15 cellular contexts compared by ENCODE assay signal in genomic region chr6:27275025-27275956, GRCh38. TPM values are rescaled to one million over a fixed set of nuclear protein-coding genes. Genes with fewer than 3 reads are reported as not detected.
A peak's percentile ranks its signal among the peaks of the same experiment; 100 is the strongest.
DNase-seq lines count a peak whose midpoint lies in the region; ATAC-seq and TF ChIP-seq lines count a peak whose summit lies in the region.
"Had no signal": no experiment of that assay in that cellular context is flagged by ENCODE, and none has a peak within 500 bp of the region (broad histone marks: within the 10 kb centered on the region; RNA-seq: fewer than 3 reads in every experiment).

No MANE protein-coding gene starts in this region.

- no peaks in the 10 kb centered on the region for H3K36me3 ChIP-seq in endodermal cell (ENCODE audit: control insufficient read depth, insufficient read depth, low read length)
- no peaks in the 10 kb centered on the region for H3K36me3 ChIP-seq in Caco-2 (ENCODE audit: control insufficient read depth, insufficient read depth, low read length)
- H3K36me3 ChIP-seq: colonic mucosa, ovary had no signal

- H3K9me3 Mint-ChIP-seq in endodermal cell (no peaks in the 10 kb centered on the region), type B pancreatic cell (no peaks in the 10 kb centered on the region), Caco-2 (ENCODE audit: unreplicated experiment) (no peaks in the 10 kb centered on the region)

- no peak for TF ChIP-seq RAD21 in Ishikawa (IDR thresholded peaks at IDR 0.05; ENCODE audit: low read depth)

- ATAC-seq in right cardiac atrium (no peak), left cardiac atrium (no peak)
- ATAC-seq: left ventricle myocardium superior had no signal

- H3K27me3 Mint-ChIP-seq in endodermal cell (ENCODE audit: insufficient read depth) (peaks cover 53% of the 10 kb centered on the region), type B pancreatic cell (peaks cover 65% of the 10 kb centered on the region), Caco-2 (ENCODE audit: insufficient read depth, unreplicated experiment) (no peaks in the 10 kb centered on the region)

- H3K4me3 Mint-ChIP-seq in endodermal cell: peak overlapping the region; percentile 58
- H3K4me3 Mint-ChIP-seq in type B pancreatic cell: peak overlapping the region; percentile 54
- H3K4me3 Mint-ChIP-seq in Caco-2 (ENCODE audit: unreplicated experiment): no peak overlapping the region
- H3K4me3 Mint-ChIP-seq: activated naive CD8-positive, alpha-beta T cell had no signal

- H3K27ac Mint-ChIP-seq in endodermal cell (no peak overlapping the region), type B pancreatic cell (no peak overlapping the region), Caco-2 (ENCODE audit: unreplicated experiment) (no peak overlapping the region)
- H3K27ac Mint-ChIP-seq: activated naive CD8-positive, alpha-beta T cell had no signal

- peaks cover 12% of the 10 kb centered on the region for H3K27me3 ChIP-seq in right cardiac atrium (ENCODE audit: control insufficient read depth, insufficient read depth)
- peaks cover 9% of the 10 kb centered on the region for H3K27me3 ChIP-seq in endodermal cell (ENCODE audit: control insufficient read depth, insufficient read depth, low read length, poor library complexity, severe bottlenecking)
- H3K27me3 ChIP-seq in Caco-2 (replicated peaks; ENCODE audit: control insufficient read depth, insufficient read depth, low read length): no peaks in the 10 kb centered on the region
- H3K27me3 ChIP-seq: ovary had no signal

- TF ChIP-seq EP300 in Ishikawa (IDR thresholded peaks at IDR 0.05; ENCODE audit: borderline replicate concordance): no peak

- no peaks in the 10 kb centered on the region for H3K36me3 Mint-ChIP-seq in endodermal cell (ENCODE audit: low read depth)
- no peaks in the 10 kb centered on the region for H3K36me3 Mint-ChIP-seq in type B pancreatic cell
- peaks cover 6% of the 10 kb centered on the region for H3K36me3 Mint-ChIP-seq in Caco-2 (ENCODE audit: insufficient read depth, unreplicated experiment)
- H3K36me3 Mint-ChIP-seq: activated naive CD8-positive, alpha-beta T cell had no signal

- WGBS in right cardiac atrium: 19% methylated on average over 36 of the region's 36 CpGs
- 26 to 38% methylated on average over 27 to 34 of the region's 36 CpGs for WGBS in endodermal cell (ENCODE audit: insufficient coverage in 1 of 2, insufficient read length in 1 of 2), 2 experiments

- H3K27ac ChIP-seq in right cardiac atrium (ENCODE audit: low read length) (no peak overlapping the region), endodermal cell (ENCODE audit: low read depth, low read length) (no peak overlapping the region), coronary artery (no peak overlapping the region)
- H3K27ac ChIP-seq: colonic mucosa, ovary had no signal

- TF ChIP-seq CTCF in endodermal cell (conservative IDR thresholded peaks at IDR 0.05) (no peak), type B pancreatic cell (conservative IDR thresholded peaks at IDR 0.05) (no peak), coronary artery (IDR thresholded peaks at IDR 0.05) (no peak), Caco-2 (IDR thresholded peaks at IDR 0.05; ENCODE audit: insufficient read depth in 1 of 2, low read depth in 1 of 2, low read length in 1 of 2, severe bottlenecking in 1 of 2, unreplicated experiment in 1 of 2) (no peak)

- H3K9ac ChIP-seq in endodermal cell (ENCODE audit: extremely low read depth, low read length, poor library complexity, severe bottlenecking): no peak overlapping the region

- intact Hi-C loops in right cardiac atrium (cut with DNase I) (no loop called here), left cardiac atrium (cut with DNase I) (no loop called here), Caco-2 (cut with micrococcal nuclease; ENCODE audit: unreplicated experiment) (no loop called here)

- no TSS peak for BruUV-seq in Caco-2 (replicated peaks; lab: Mats Ljungman, UMichigan)

- H3K4me1 Mint-ChIP-seq in endodermal cell (no peaks in the 10 kb centered on the region), type B pancreatic cell (ENCODE audit: unreplicated experiment) (peaks cover 8% of the 10 kb centered on the region), Caco-2 (ENCODE audit: low read depth, unreplicated experiment) (peaks cover 6% of the 10 kb centered on the region)

- DNase-seq in right cardiac atrium (no peak), left cardiac atrium (no peak), endodermal cell (peak; percentile 88), type B pancreatic cell (ENCODE audit: extremely low spot score, unreplicated experiment) (no peak), coronary artery (ENCODE audit: low spot score) (no peak), HuH-7 (ENCODE audit: low spot score) (no peak), Caco-2 (no peak)
- DNase-seq: colonic mucosa; left ventricle myocardium superior; ovary; stimulated activated CD4-positive, alpha-beta T cell treated with anti-CD3 and anti-CD28 coated beads, Interleukin-4, amount 100 ng/mL, for 24 hours had no signal

- H3K9me3 ChIP-seq in right cardiac atrium (ENCODE audit: control insufficient read depth, low read length) (peaks cover 3% of the 10 kb centered on the region), endodermal cell (ENCODE audit: control insufficient read depth, low read length) (no peaks in the 10 kb centered on the region), Caco-2 (no peaks in the 10 kb centered on the region)
- H3K9me3 ChIP-seq: colonic mucosa, ovary had no signal

- POLR2A ChIA-PET in Caco-2 (lab: Charles Lee): no interaction called here

- H3K4me3 ChIP-seq in right cardiac atrium (ENCODE audit: low read length) (peak overlapping the region; percentile 13), endodermal cell (ENCODE audit: low read length) (peak overlapping the region; percentile 71), coronary artery (no peak overlapping the region), Caco-2 (ENCODE audit: low read depth, low read length) (no peak overlapping the region)
- H3K4me3 ChIP-seq: colonic mucosa, ovary had no signal

- H3K4me1 ChIP-seq in right cardiac atrium (ENCODE audit: control insufficient read depth, insufficient read depth, low read length) (no peaks in the 10 kb centered on the region), endodermal cell (ENCODE audit: control insufficient read depth, insufficient read depth, low read length) (no peaks in the 10 kb centered on the region), Caco-2 (no peaks in the 10 kb centered on the region)
- H3K4me1 ChIP-seq: colonic mucosa had no signal

- CTCF ChIA-PET in Caco-2 (lab: Charles Lee): interaction anchor here (1.1 kb wide), 1 partner anchor 24 kb away, joined by 3 read pairs; no protein-coding TSS in a partner anchor

TF ChIP-seq in Ishikawa, 13 proteins besides CTCF, POLR2A, EP300 and RAD21:
- TF ChIP-seq TEAD4 (IDR thresholded peaks at IDR 0.05) (0 out of 2 replicates have a peak, but pooled peaks have one; percentile 29), CREB1 (IDR thresholded peaks at IDR 0.05; ENCODE audit: low read depth) (no peak), TCF12 (IDR thresholded peaks at IDR 0.05; ENCODE audit: low read depth) (no peak), FOXM1 (IDR thresholded peaks at IDR 0.05; ENCODE audit: borderline replicate concordance, low read depth) (no peak), EGR1 (IDR thresholded peaks at IDR 0.05) (0 out of 2 replicates have a peak, but pooled peaks have one; percentile 12)

RNA-seq across cellular contexts. Expression of gene PRSS16, which starts 27.8 kb away (rescaled TPM):
- total RNA-seq in right cardiac atrium (1 to 10 TPM in 1 of 4 donors, under 1 TPM in 2, not detected in 1; 0.26 to 1.7 (median 0.85) TPM), left cardiac atrium (under 1 TPM; 0.31 to 0.88 TPM), endodermal cell (10 to 100 TPM; 12.5 to 14.1 TPM), type B pancreatic cell (ENCODE audit: low replicate concordance) (10.5 and 28.9 TPM in 2 replicates), Caco-2 (2022) (16.4 and 16.5 TPM in 2 replicates)
- 0.36 TPM for polyA plus RNA-seq in right cardiac atrium
- 3.9 TPM for polyA plus RNA-seq in endodermal cell (2013, experiment 1 of 2)
- polyA plus RNA-seq in endodermal cell (2013, experiment 2 of 2): 3.4 TPM
- total RNA-seq: fibroblast of villous mesenchyme, left ventricle myocardium superior had no signal

RNA-seq across cellular contexts. Expression of gene POM121L2, which starts 36.8 kb away (rescaled TPM):
- total RNA-seq in right cardiac atrium (not detected), left cardiac atrium (not detected), endodermal cell (under 1 TPM in 1 of 2 donors, not detected in 1; 0.20 TPM), type B pancreatic cell (ENCODE audit: low replicate concordance) (0.10 and 0.14 TPM in 2 replicates), Caco-2 (2022) (not detected in 2 replicates)
- not detected for polyA plus RNA-seq in right cardiac atrium
- not detected for polyA plus RNA-seq in endodermal cell (2013, experiment 1 of 2)
- polyA plus RNA-seq in endodermal cell (2013, experiment 2 of 2): not detected
- total RNA-seq: fibroblast of villous mesenchyme, HT-29, left ventricle myocardium superior had no signal

Comparison
In these comparisons a context has a peak if more than half of its experiments do, and no peak if none do; other contexts are left out.
1. H3K4me3 ChIP-seq: peak in right cardiac atrium (single experiment) and endodermal cell (single experiment); none in coronary artery (single experiment) and Caco-2 (single experiment).